In the genomic region with DNA sequence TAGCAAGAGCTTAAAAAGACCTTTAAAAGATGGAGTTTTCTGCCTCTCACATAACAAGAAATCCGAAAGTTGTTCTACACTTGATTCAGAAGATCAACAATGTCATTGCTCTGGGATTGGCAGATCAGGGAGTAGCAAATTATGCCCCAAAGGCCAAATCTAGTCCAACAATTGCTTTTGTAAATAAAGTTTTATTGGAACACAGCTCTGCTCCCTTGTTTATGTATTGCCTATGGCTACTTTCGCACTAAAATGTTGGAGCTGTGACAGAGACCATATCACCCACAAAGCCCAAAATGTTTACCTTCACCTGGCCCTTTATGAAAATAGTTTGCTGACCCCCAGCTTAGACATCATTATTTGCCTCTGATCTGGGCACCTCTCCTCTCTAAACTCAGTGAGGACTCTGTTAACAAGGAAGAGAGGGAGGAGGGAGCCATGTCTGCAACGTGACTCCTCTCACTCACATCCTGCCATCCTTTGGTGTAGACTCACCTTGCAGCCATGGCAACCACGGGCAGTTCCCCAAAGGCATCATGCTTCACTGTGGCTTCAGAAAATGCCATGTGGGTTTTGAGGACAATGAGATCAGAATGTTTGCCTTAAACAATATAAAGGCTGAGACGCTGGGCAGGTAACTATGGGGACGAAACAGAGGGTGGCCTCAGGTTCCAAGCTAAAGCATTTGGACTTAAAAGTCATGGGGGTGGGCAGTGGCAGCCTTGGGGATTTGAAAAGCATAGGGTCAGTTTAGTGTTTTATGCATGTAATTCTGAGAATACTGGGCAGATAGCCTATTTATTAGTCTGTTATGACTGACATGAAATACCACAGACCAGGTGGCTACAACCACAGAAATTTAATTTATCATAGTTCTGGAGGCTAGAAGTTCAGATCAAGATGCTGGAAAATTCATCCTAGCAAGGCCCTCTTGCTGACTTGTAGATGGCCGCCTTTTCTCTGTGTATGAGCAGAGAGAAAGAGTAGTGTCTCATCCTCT, we compare ENCODE assay signal across 8 cellular contexts.
A peak's percentile ranks its signal among the peaks of the same experiment; 100 is the strongest.
DNase-seq lines count a peak whose midpoint lies in the region; ATAC-seq and TF ChIP-seq lines count a peak whose summit lies in the region.

No MANE protein-coding gene starts in this region.

- H3K9me3 ChIP-seq in spleen = no peaks in the 10 kb centered on the region

- 81 to 88% (median 84%) methylated on average over 7 of the region's 7 CpGs for WGBS in spleen, 5 donors

- H3K27ac ChIP-seq in spleen = peak overlapping the region in 1 of 8 donors; percentile 58

- no peaks in the 10 kb centered on the region for H3K36me3 ChIP-seq in spleen

- intact Hi-C loops in activated T-helper 2 cell treated with anti-CD3 and anti-CD28 coated beads, Interferon-gamma antibody, Interleukin-2, Interleukin-4, amounts not matched to agents 10 μg/mL and 5 μg/mL and 100 μg/mL, durations not matched to agents 14 hours and 24 hours and 36 hours (cut with micrococcal nuclease) = loop anchor here (1.0 to 2.0 kb wide), 2 partner anchors 9 to 107 kb away; no protein-coding TSS in a partner anchor
- intact Hi-C loops in spleen (cut with DNase I; ENCODE audit: low total_unique reads) = no loop called here

- peak; percentile 22 for DNase-seq in RKO (ENCODE audit: low spot score)
- peak; percentile 76 for DNase-seq in activated T-helper 2 cell treated with anti-CD3 and anti-CD28 coated beads, Interferon-gamma antibody, Interleukin-2, Interleukin-4, amounts not matched to agents 10 μg/mL and 5 μg/mL and 100 μg/mL, durations not matched to agents 14 hours and 24 hours and 36 hours (ENCODE audit: low spot score)
- peak; percentile 59 to 67 for DNase-seq in stimulated activated CD4-positive, alpha-beta T cell treated with anti-CD3 and anti-CD28 coated beads, Interleukin-2, amount 100 ng/mL, for 24 hours
- DNase-seq in spleen = no peak
- no peak for DNase-seq in progenitor cell of endocrine pancreas (ENCODE audit: low spot score, unreplicated experiment)

- TF ChIP-seq CTCF in spleen (IDR thresholded peaks at IDR 0.05 in 8 of 11, conservative IDR thresholded peaks at IDR 0.05 in 3 of 11) (no peak), progenitor cell of endocrine pancreas (IDR thresholded peaks at IDR 0.05; ENCODE audit: unreplicated experiment) (no peak)

- ATAC-seq in HG03159 (IDR thresholded peaks at IDR 0.05; ENCODE audit: unreplicated experiment) (peak; percentile 46), HG03469 (IDR thresholded peaks at IDR 0.05; ENCODE audit: unreplicated experiment) (no peak), SK-N-SH treated with all-trans-retinoic acid at 6 μM for 48 hours (no peak)

- H3K9me3 Mint-ChIP-seq in activated T-helper 2 cell treated with anti-CD3 and anti-CD28 coated beads, Interferon-gamma antibody, Interleukin-2, Interleukin-4, amounts not matched to agents 10 μg/mL and 5 μg/mL and 100 μg/mL, durations not matched to agents 14 hours and 24 hours and 36 hours = peaks cover 6% of the 10 kb centered on the region
- no peaks in the 10 kb centered on the region for H3K9me3 Mint-ChIP-seq in progenitor cell of endocrine pancreas (ENCODE audit: low read depth)

- no peaks in the 10 kb centered on the region for H3K27me3 Mint-ChIP-seq in activated T-helper 2 cell treated with anti-CD3 and anti-CD28 coated beads, Interferon-gamma antibody, Interleukin-2, Interleukin-4, amounts not matched to agents 10 μg/mL and 5 μg/mL and 100 μg/mL, durations not matched to agents 14 hours and 24 hours and 36 hours (ENCODE audit: low read depth)
- no peaks in the 10 kb centered on the region for H3K27me3 Mint-ChIP-seq in progenitor cell of endocrine pancreas

- H3K4me3 Mint-ChIP-seq in activated T-helper 2 cell treated with anti-CD3 and anti-CD28 coated beads, Interferon-gamma antibody, Interleukin-2, Interleukin-4, amounts not matched to agents 10 μg/mL and 5 μg/mL and 100 μg/mL, durations not matched to agents 14 hours and 24 hours and 36 hours (ENCODE audit: low read depth) = peak overlapping the region; percentile 6
- no peak overlapping the region for H3K4me3 Mint-ChIP-seq in progenitor cell of endocrine pancreas (ENCODE audit: low read depth)

- no peaks in the 10 kb centered on the region for H3K27me3 ChIP-seq in spleen (replicated peaks in 1 of 7)

- H3K27ac Mint-ChIP-seq in activated T-helper 2 cell treated with anti-CD3 and anti-CD28 coated beads, Interferon-gamma antibody, Interleukin-2, Interleukin-4, amounts not matched to agents 10 μg/mL and 5 μg/mL and 100 μg/mL, durations not matched to agents 14 hours and 24 hours and 36 hours = peak overlapping the region; percentile 94
- H3K27ac Mint-ChIP-seq in progenitor cell of endocrine pancreas = no peak overlapping the region

- no peak overlapping the region for H3K4me3 ChIP-seq in spleen

- H3K36me3 Mint-ChIP-seq in activated T-helper 2 cell treated with anti-CD3 and anti-CD28 coated beads, Interferon-gamma antibody, Interleukin-2, Interleukin-4, amounts not matched to agents 10 μg/mL and 5 μg/mL and 100 μg/mL, durations not matched to agents 14 hours and 24 hours and 36 hours (ENCODE audit: low read depth) = peaks cover 6% of the 10 kb centered on the region
- no peaks in the 10 kb centered on the region for H3K36me3 Mint-ChIP-seq in progenitor cell of endocrine pancreas (ENCODE audit: insufficient read depth)

- peaks cover 0 to 17% (median 0%) of the 10 kb centered on the region in 6 donors for H3K4me1 ChIP-seq in spleen

- peaks cover 65% of the 10 kb centered on the region for H3K4me1 Mint-ChIP-seq in activated T-helper 2 cell treated with anti-CD3 and anti-CD28 coated beads, Interferon-gamma antibody, Interleukin-2, Interleukin-4, amounts not matched to agents 10 μg/mL and 5 μg/mL and 100 μg/mL, durations not matched to agents 14 hours and 24 hours and 36 hours (ENCODE audit: low read depth)
- H3K4me1 Mint-ChIP-seq in progenitor cell of endocrine pancreas (ENCODE audit: low read depth) = no peaks in the 10 kb centered on the region

- TF ChIP-seq POLR2A in spleen (IDR thresholded peaks at IDR 0.05) = no peak

TF ChIP-seq in SK-N-SH treated with all-trans-retinoic acid at 6 μM for 48 hours, 23 proteins besides CTCF, POLR2A, EP300 and RAD21:
- TF ChIP-seq ZC3H10 (CRISPR knock-in tag; IDR thresholded peaks at IDR 0.05) (no peak), TCF4 (CRISPR knock-in tag; IDR thresholded peaks at IDR 0.05; ENCODE audit: borderline replicate concordance) (no peak), TOX (CRISPR knock-in tag; IDR thresholded peaks at IDR 0.05; ENCODE audit: borderline replicate concordance) (no peak)

Comparison
In these comparisons a context has a peak if more than half of its experiments do, and no peak if none do; other contexts are left out.
1. DNase-seq: peak in RKO (single experiment), activated T-helper 2 cell treated with anti-CD3 and anti-CD28 coated beads, Interferon-gamma antibody, Interleukin-2, Interleukin-4, amounts not matched to agents 10 μg/mL and 5 μg/mL and 100 μg/mL, durations not matched to agents 14 hours and 24 hours and 36 hours (single experiment) and stimulated activated CD4-positive, alpha-beta T cell treated with anti-CD3 and anti-CD28 coated beads, Interleukin-2, amount 100 ng/mL, for 24 hours (2 of 2); none in spleen (single experiment) and progenitor cell of endocrine pancreas (single experiment).